1 cellular context compared by ENCODE assay signal in the genomic region with DNA sequence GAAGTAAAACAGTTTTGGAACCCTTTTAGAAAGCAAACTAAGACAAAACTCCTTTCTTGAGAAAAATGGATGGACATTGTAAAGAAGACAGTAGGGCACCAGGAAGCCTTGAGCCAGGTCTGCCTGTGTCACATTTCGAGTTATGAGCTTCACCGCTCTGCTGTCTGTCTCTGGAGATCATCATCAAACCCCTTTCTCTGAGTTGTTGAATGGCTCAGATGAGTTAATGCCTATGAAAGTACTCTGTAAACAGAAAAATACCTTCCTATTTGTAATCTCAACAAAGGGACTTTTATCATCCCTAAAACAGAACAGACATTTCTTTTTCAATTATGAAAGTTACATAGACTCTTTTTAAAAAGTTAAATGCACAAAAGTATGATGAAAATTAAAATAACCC.
TF ChIP-seq lines count a peak whose summit lies in the region.

No MANE protein-coding gene starts in this region.

TF ChIP-seq in WTC11, 78 proteins besides CTCF, POLR2A, EP300 and RAD21 (continued from another document):
- TF ChIP-seq ZNF396 (CRISPR knock-in tag; IDR thresholded peaks at IDR 0.05; ENCODE audit: borderline replicate concordance) (no peak), CREM (CRISPR knock-in tag; IDR thresholded peaks at IDR 0.05) (no peak), ZNF232 (CRISPR knock-in tag; IDR thresholded peaks at IDR 0.05) (no peak)
- TF ChIP-seq, protein P1, sequence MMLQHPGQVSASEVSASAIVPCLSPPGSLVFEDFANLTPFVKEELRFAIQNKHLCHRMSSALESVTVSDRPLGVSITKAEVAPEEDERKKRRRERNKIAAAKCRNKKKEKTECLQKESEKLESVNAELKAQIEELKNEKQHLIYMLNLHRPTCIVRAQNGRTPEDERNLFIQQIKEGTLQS (CRISPR knock-in tag; conservative IDR thresholded peaks at IDR 0.05): no peak
